8 cellular contexts compared by ENCODE assay signal in genomic region chr1:168082008-168082876, GRCh38. TPM values are rescaled to one million over a fixed set of nuclear protein-coding genes. Genes with fewer than 3 reads are reported as not detected.
A peak's percentile ranks its signal among the peaks of the same experiment; 100 is the strongest.
DNase-seq lines count a peak whose midpoint lies in the region; ATAC-seq and TF ChIP-seq lines count a peak whose summit lies in the region.

No MANE protein-coding gene starts in this region.

- H3K4me3 ChIP-seq in GM23248 (no peak overlapping the region), PC-3 (ENCODE audit: low read length) (no peak overlapping the region), esophagus muscularis mucosa (no peak overlapping the region)

- WGBS in GM23248 (ENCODE audit: low coverage in 1 of 2, low lambda C conversion rate in 2 of 2, missing lambda C conversion rate in 2 of 2), 2 experiments: 42 to 50% methylated on average over 8 of the region's 8 CpGs
- WGBS in esophagus muscularis mucosa: 58% methylated on average over 6 of the region's 8 CpGs

- H3F3A ChIP-seq in GM23248 (ENCODE audit: insufficient read depth) (peaks cover 53% of the 10 kb centered on the region), PC-3 (ENCODE audit: low read length, unreplicated experiment) (no peaks in the 10 kb centered on the region)

- H3K27ac Mint-ChIP-seq in nephron progenitor cell: no peak overlapping the region
- H3K27ac Mint-ChIP-seq in stimulated activated naive CD8-positive, alpha-beta T cell treated with anti-CD3 and anti-CD28 coated beads, Interleukin-15, amount 100 ng/mL, for 72 hours: no peak overlapping the region

- H3K27me3 Mint-ChIP-seq in nephron progenitor cell (ENCODE audit: low read depth, poor library complexity): no peaks in the 10 kb centered on the region
- H3K27me3 Mint-ChIP-seq in stimulated activated naive CD8-positive, alpha-beta T cell treated with anti-CD3 and anti-CD28 coated beads, Interleukin-15, amount 100 ng/mL, for 72 hours: no peaks in the 10 kb centered on the region

- intact Hi-C loops in PC-3 (cut with micrococcal nuclease): loop anchor here (1.0 to 5.0 kb wide), 4 partner anchors 145 to 361 kb away; partner anchors contain the start of genes DCAF6, MPC2 and MPZL1
- intact Hi-C loops in esophagus muscularis mucosa (cut with DNase I): loop anchor here (5.0 kb wide), 2 partner anchors 145 to 260 kb away; partner anchors contain the start of genes DCAF6 and MPC2

- TF ChIP-seq POLR2A in esophagus muscularis mucosa (IDR thresholded peaks at IDR 0.05; ENCODE audit: low read depth): no peak

- H3K27me3 ChIP-seq in GM23248 (replicated peaks; ENCODE audit: insufficient read depth): no peaks in the 10 kb centered on the region
- no peaks in the 10 kb centered on the region for H3K27me3 ChIP-seq in PC-3 (ENCODE audit: low read length)
- no peaks in the 10 kb centered on the region for H3K27me3 ChIP-seq in esophagus muscularis mucosa

- no peaks in the 10 kb centered on the region for H3K79me2 ChIP-seq in GM23248 (ENCODE audit: insufficient read depth)
- H3K79me2 ChIP-seq in PC-3 (ENCODE audit: low read length): no peaks in the 10 kb centered on the region

- POLR2A ChIA-PET in PC-3 (lab: Charles Lee; ENCODE audit: unreplicated experiment): interaction anchor here (0.6 to 0.7 kb wide), 2 partner anchors 28 to 366 kb away, joined by 3 to 6 read pairs; no protein-coding TSS in a partner anchor

- H3K4me2 ChIP-seq in GM23248 (ENCODE audit: unreplicated experiment): peak overlapping the region; percentile 29
- H3K4me2 ChIP-seq in PC-3 (ENCODE audit: low read length): no peak overlapping the region

- peak; percentile 92 for ATAC-seq in PC-3
- ATAC-seq in stimulated activated naive CD8-positive, alpha-beta T cell treated with anti-CD3 and anti-CD28 coated beads, Interleukin-15, amount 100 ng/mL, for 72 hours: peak; percentile 86

- H3K9ac ChIP-seq in GM23248 (peak overlapping the region; percentile 77), PC-3 (ENCODE audit: low read length) (no peak overlapping the region)

- peaks cover 8% of the 10 kb centered on the region for H3K4me1 Mint-ChIP-seq in nephron progenitor cell
- peaks cover 14% of the 10 kb centered on the region for H3K4me1 Mint-ChIP-seq in stimulated activated naive CD8-positive, alpha-beta T cell treated with anti-CD3 and anti-CD28 coated beads, Interleukin-15, amount 100 ng/mL, for 72 hours

- peaks cover 38% of the 10 kb centered on the region for H3K36me3 Mint-ChIP-seq in nephron progenitor cell (ENCODE audit: low read depth)

- TSS peak; percentile 36 for BruUV-seq in PC-3 (replicated peaks; lab: Mats Ljungman, UMichigan)

- peak; percentile 97 for TF ChIP-seq CTCF in PC-3 (conservative IDR thresholded peaks at IDR 0.05; ENCODE audit: low read depth, low read length)
- TF ChIP-seq CTCF in esophagus muscularis mucosa (IDR thresholded peaks at IDR 0.05): peak; percentile 74 to 92 (median 76)
- TF ChIP-seq CTCF in nephron progenitor cell (IDR thresholded peaks at IDR 0.05): peak; percentile 83

- H3K9me3 ChIP-seq in GM23248 (ENCODE audit: low read depth) (no peaks in the 10 kb centered on the region), KOPT-K1 (ENCODE audit: insufficient read depth, low read length, poor library complexity, severe bottlenecking) (no peaks in the 10 kb centered on the region), PC-3 (ENCODE audit: low read length) (no peaks in the 10 kb centered on the region), esophagus muscularis mucosa (no peaks in the 10 kb centered on the region)

- in situ Hi-C loops in GM23248 (cut with MboI): no loop called here

- DNase-seq in ELF-1 (ENCODE audit: low read depth, low spot score): peak; percentile 89
- peak; percentile 90 for DNase-seq in GM23248
- DNase-seq in PC-3: peak; percentile 89
- DNase-seq in activated T-cell treated with anti-CD3 and anti-CD28 coated beads for 4 hours: peak; percentile 54
- DNase-seq in esophagus muscularis mucosa (ENCODE audit: extremely low spot score): peak; percentile 91
- peak; percentile 76 for DNase-seq in nephron progenitor cell
- peak; percentile 64 to 73 for DNase-seq in stimulated activated naive CD8-positive, alpha-beta T cell treated with anti-CD3 and anti-CD28 coated beads, Interleukin-15, amount 100 ng/mL, for 72 hours

- H3K9me2 ChIP-seq in GM23248 (ENCODE audit: insufficient read depth): no peaks in the 10 kb centered on the region
- no peaks in the 10 kb centered on the region for H3K9me2 ChIP-seq in PC-3 (replicated peaks; ENCODE audit: low read length)

- H2AFZ ChIP-seq in GM23248 (no peak overlapping the region), PC-3 (ENCODE audit: low read length) (no peak overlapping the region)

- H4K20me1 ChIP-seq in GM23248 (ENCODE audit: insufficient read depth) (no peaks in the 10 kb centered on the region), PC-3 (ENCODE audit: low read length) (no peaks in the 10 kb centered on the region)

- TF ChIP-seq EP300 in esophagus muscularis mucosa (IDR thresholded peaks at IDR 0.05): no peak

- CTCF ChIA-PET in PC-3 (lab: Charles Lee): interaction anchor here (0.5 to 1.8 kb wide), 17 partner anchors 11 to 482 kb away, joined by 3 to 25 read pairs (median 5); partner anchors contain the start of genes DCAF6 and MPC2

- peak overlapping the region; percentile 99 for H3K27ac ChIP-seq in GM23248
- peak overlapping the region; percentile 1 for H3K27ac ChIP-seq in KOPT-K1 (ENCODE audit: low read depth, low read length, poor library complexity, severe bottlenecking)
- no peak overlapping the region for H3K27ac ChIP-seq in PC-3 (ENCODE audit: low read length)
- H3K27ac ChIP-seq in esophagus muscularis mucosa (replicated peaks in 1 of 4): peak overlapping the region; percentile 59 to 78 (median 65)

- peaks cover 34% of the 10 kb centered on the region for H3K4me1 ChIP-seq in GM23248 (ENCODE audit: insufficient read depth)
- peaks cover 6% of the 10 kb centered on the region; the same call in 1 of the 2 replicates for H3K4me1 ChIP-seq in PC-3 (ENCODE audit: insufficient read depth, low read length)
- peaks cover 41 to 78% (median 75%) of the 10 kb centered on the region in 4 donors for H3K4me1 ChIP-seq in esophagus muscularis mucosa

- H3K36me3 ChIP-seq in GM23248 (ENCODE audit: low read depth): peaks cover 6% of the 10 kb centered on the region; the same call in 1 of the 2 replicates
- H3K36me3 ChIP-seq in KOPT-K1 (ENCODE audit: insufficient read depth, low read length): peaks cover 9% of the 10 kb centered on the region
- no peaks in the 10 kb centered on the region for H3K36me3 ChIP-seq in PC-3 (ENCODE audit: low read depth, low read length)
- peaks cover 1 to 37% (median 11%) of the 10 kb centered on the region in 4 donors for H3K36me3 ChIP-seq in esophagus muscularis mucosa

- H3K9me3 Mint-ChIP-seq in nephron progenitor cell: no peaks in the 10 kb centered on the region
- H3K9me3 Mint-ChIP-seq in stimulated activated naive CD8-positive, alpha-beta T cell treated with anti-CD3 and anti-CD28 coated beads, Interleukin-15, amount 100 ng/mL, for 72 hours: no peaks in the 10 kb centered on the region

- H3K4me3 Mint-ChIP-seq in nephron progenitor cell: no peak overlapping the region
- no peak overlapping the region for H3K4me3 Mint-ChIP-seq in stimulated activated naive CD8-positive, alpha-beta T cell treated with anti-CD3 and anti-CD28 coated beads, Interleukin-15, amount 100 ng/mL, for 72 hours

RNA-seq across cellular contexts. Expression of gene GPR161, which starts 54.5 kb away (rescaled TPM):
- total RNA-seq in GM23248 (2014; rRNA removed; shearing (Covaris generic)): 9.0 and 14.2 TPM in 2 replicates
- 11.0 and 11.8 TPM in 2 replicates for polyA plus RNA-seq in GM23248 (2016; fragmentation: Nextera tagmentation; extraction: Ambion mirVana)
- total RNA-seq in PC-3 (2014; rRNA removed) (10.3 and 11.8 TPM in 2 replicates), esophagus muscularis mucosa (10 to 100 TPM; 19.5 to 46.7 (median 22.9) TPM)
